23 cellular contexts compared by ENCODE assay signal in genomic region chr20:45105317-45105716, GRCh38. TPM values are rescaled to one million over a fixed set of nuclear protein-coding genes. Genes with fewer than 3 reads are reported as not detected.
DNase-seq lines count a peak whose midpoint lies in the region; ATAC-seq, FAIRE-seq and TF ChIP-seq lines count a peak whose summit lies in the region.
"Had no signal": no experiment of that assay in that cellular context is flagged by ENCODE, and none has a peak within 500 bp of the region (broad histone marks: within the 10 kb centered on the region; RNA-seq: fewer than 3 reads in every experiment).

No MANE protein-coding gene starts in this region.

- H3K27me3 ChIP-seq in GM23338 (ENCODE audit: insufficient read depth) (peaks cover 15% of the 10 kb centered on the region), gastrocnemius medialis (peaks cover 14 to 19% (median 18%) of the 10 kb centered on the region in 3 donors)
- H3K27me3 ChIP-seq: MG63 had no signal

- no peaks in the 10 kb centered on the region for H4K20me1 ChIP-seq in GM23338 (replicated peaks; ENCODE audit: insufficient read depth)

- H3K27me3 Mint-ChIP-seq in GM23338 (ENCODE audit: insufficient read depth, low read depth, poor library complexity) (peaks cover 19% of the 10 kb centered on the region), osteocyte (ENCODE audit: unreplicated experiment) (no peaks in the 10 kb centered on the region)

- H3K4me2 ChIP-seq in GM23338: no peak overlapping the region
- H3K4me2 ChIP-seq: PC-9 had no signal

- 0 out of 2 replicates have a peak overlapping the region, but pooled peaks have one; percentile 52 for H2AFZ ChIP-seq in GM23338
- H2AFZ ChIP-seq: PC-9 had no signal

- no peaks in the 10 kb centered on the region for H3K36me3 ChIP-seq in GM23338 (ENCODE audit: insufficient read depth)
- H3K36me3 ChIP-seq in gastrocnemius medialis: no peaks in the 10 kb centered on the region
- H3K36me3 ChIP-seq: cardiac muscle cell, MG63 had no signal

- no peaks in the 10 kb centered on the region for H3F3A ChIP-seq in GM23338 (replicated peaks; ENCODE audit: low read depth)

- H3K9me3 Mint-ChIP-seq in GM23338 (no peaks in the 10 kb centered on the region), osteocyte (ENCODE audit: unreplicated experiment) (no peaks in the 10 kb centered on the region)
- H3K9me3 Mint-ChIP-seq: activated T-helper 2 cell treated with anti-CD3 and anti-CD28 coated beads, Interferon-gamma antibody, Interleukin-2, Interleukin-4, amounts not matched to agents 10 μg/mL and 5 μg/mL and 100 μg/mL, durations not matched to agents 14 hours and 24 hours and 36 hours had no signal

- H3K9me2 ChIP-seq in GM23338 (ENCODE audit: insufficient read depth): no peaks in the 10 kb centered on the region

- H3K9me3 ChIP-seq in gastrocnemius medialis: no peaks in the 10 kb centered on the region
- H3K9me3 ChIP-seq: MG63 had no signal

- H3K36me3 Mint-ChIP-seq in GM23338 (ENCODE audit: low read depth) (no peaks in the 10 kb centered on the region), osteocyte (ENCODE audit: unreplicated experiment) (no peaks in the 10 kb centered on the region)

- intact Hi-C loops in gastrocnemius medialis (cut with DNase I; ENCODE audit: low total_unique reads): no loop called here

- peaks cover 6% of the 10 kb centered on the region; the same call in 1 of the 3 replicates for H3K4me1 Mint-ChIP-seq in GM23338
- H3K4me1 Mint-ChIP-seq in osteocyte (ENCODE audit: unreplicated experiment): peaks cover 14% of the 10 kb centered on the region

- no peak overlapping the region for H3K27ac ChIP-seq in GM23338 (ENCODE audit: low read depth)
- peak overlapping the region; percentile 32 for H3K27ac ChIP-seq in cingulate gyrus (ENCODE audit: low read depth, low read length)
- H3K27ac ChIP-seq in gastrocnemius medialis: no peak overlapping the region
- H3K27ac ChIP-seq: cardiac muscle cell, PC-9, SK-N-MC had no signal

- FAIRE-seq in RCC 7860 (lab: Jason Lieb, UNC): no peak
- FAIRE-seq: H1 had no signal

- TF ChIP-seq CTCF in GM23338 (conservative IDR thresholded peaks at IDR 0.05; ENCODE audit: low read depth in 2 of 2): no peak
- TF ChIP-seq CTCF in osteocyte (IDR thresholded peaks at IDR 0.05): no peak
- no peak for TF ChIP-seq CTCF in gastrocnemius medialis (IDR thresholded peaks at IDR 0.05 in 4 of 5, conservative IDR thresholded peaks at IDR 0.05 in 1 of 5)

- ATAC-seq in GM23338 (no peak), GM19035 (IDR thresholded peaks at IDR 0.05; ENCODE audit: unreplicated experiment) (no peak), gastrocnemius medialis (no peak), GM21390 (IDR thresholded peaks at IDR 0.05; ENCODE audit: unreplicated experiment) (no peak), GM21367 (IDR thresholded peaks at IDR 0.05; ENCODE audit: unreplicated experiment) (no peak)
- ATAC-seq: left lobe of liver had no signal

- in situ Hi-C loops in gastrocnemius medialis (cut with MboI; ENCODE audit: low sequenced_read_pairs in 4 of 4): no loop called here

- H3K27ac Mint-ChIP-seq in GM23338: no peak overlapping the region
- peak overlapping the region; percentile 63 for H3K27ac Mint-ChIP-seq in osteocyte (ENCODE audit: unreplicated experiment)
- H3K27ac Mint-ChIP-seq: activated T-helper 2 cell treated with anti-CD3 and anti-CD28 coated beads, Interferon-gamma antibody, Interleukin-2, Interleukin-4, amounts not matched to agents 10 μg/mL and 5 μg/mL and 100 μg/mL, durations not matched to agents 14 hours and 24 hours and 36 hours had no signal

- DNase-seq in GM23338 (ENCODE audit: low spot score) (no peak), RCC 7860 (ENCODE audit: low spot score) (peak; percentile 33), osteocyte (ENCODE audit: extremely low spot score, unreplicated experiment) (no peak), gastrocnemius medialis (no peak)
- DNase-seq: activated CD4-positive, alpha-beta T cell treated with anti-CD3 and anti-CD28 coated beads for 1 hour; erythroblast; NCI-H774; T-helper 9 cell had no signal

- no peak overlapping the region for H3K4me3 ChIP-seq in GM23338
- no peak overlapping the region for H3K4me3 ChIP-seq in gastrocnemius medialis
- H3K4me3 ChIP-seq: cardiac muscle cell, MG63, PC-9, SK-N-MC had no signal

- TF ChIP-seq POLR2A in gastrocnemius medialis (IDR thresholded peaks at IDR 0.05): no peak

- no peaks in the 10 kb centered on the region for H3K79me2 ChIP-seq in GM23338 (replicated peaks; ENCODE audit: insufficient read depth)

- H3K4me1 ChIP-seq in GM23338 (ENCODE audit: insufficient read depth) (no peaks in the 10 kb centered on the region), gastrocnemius medialis (no peaks in the 10 kb centered on the region)

- no peak overlapping the region for H3K4me3 Mint-ChIP-seq in GM23338
- no peak overlapping the region for H3K4me3 Mint-ChIP-seq in osteocyte (ENCODE audit: unreplicated experiment)

TF ChIP-seq in GM23338, 12 proteins besides CTCF, POLR2A, EP300 and RAD21 (continues in another document):
- TF ChIP-seq REST (IDR thresholded peaks at IDR 0.05; ENCODE audit: unreplicated experiment): no peak
- no peak for TF ChIP-seq ZNF331 (CRISPR knock-in tag; IDR thresholded peaks at IDR 0.05; ENCODE audit: low read depth)

RNA-seq across cellular contexts. Expression of gene KCNS1, which starts 4.4 kb away (rescaled TPM):
- 0.97 and 3.2 TPM in 2 replicates for total RNA-seq in GM23338 (2014; rRNA removed; shearing (Covaris generic))
- 0.30 and 0.37 TPM in 2 replicates for polyA plus RNA-seq in GM23338 (2016; fragmentation: Nextera tagmentation; extraction: Ambion mirVana)
- total RNA-seq in osteocyte (0.26 and 0.30 TPM in 2 replicates), gastrocnemius medialis (not detected)
- total RNA-seq: cardiac muscle cell, Daoy, HT-29, left lobe of liver, mononuclear cell had no signal
- polyA plus RNA-seq: cardiac muscle cell had no signal

RNA-seq across cellular contexts. Expression of gene WFDC5, which starts 9.7 kb away (rescaled TPM):
- not detected in 2 replicates for total RNA-seq in GM23338 (2014; rRNA removed; shearing (Covaris generic))
- not detected in 2 replicates for polyA plus RNA-seq in GM23338 (2016; fragmentation: Nextera tagmentation; extraction: Ambion mirVana)
- total RNA-seq in osteocyte (not detected in 2 replicates), gastrocnemius medialis (not detected)
- total RNA-seq: activated T-helper 2 cell treated with anti-CD3 and anti-CD28 coated beads, Interferon-gamma antibody, Interleukin-2, Interleukin-4, amounts not matched to agents 10 μg/mL and 5 μg/mL and 100 μg/mL, durations not matched to agents 14 hours and 24 hours and 36 hours; cardiac muscle cell; Daoy; H1; HT-29; left lobe of liver; mononuclear cell; PC-9; renal cortical epithelial cell had no signal
- polyA plus RNA-seq: cardiac muscle cell, H1 had no signal

RNA-seq across cellular contexts. Expression of gene WFDC12, which starts 18.9 kb away (rescaled TPM):
- total RNA-seq in GM23338 (2014; rRNA removed; shearing (Covaris generic)): not detected in 2 replicates
- not detected in 2 replicates for polyA plus RNA-seq in GM23338 (2016; fragmentation: Nextera tagmentation; extraction: Ambion mirVana)
- total RNA-seq in osteocyte (not detected in 2 replicates), gastrocnemius medialis (not detected)
- total RNA-seq: activated T-helper 2 cell treated with anti-CD3 and anti-CD28 coated beads, Interferon-gamma antibody, Interleukin-2, Interleukin-4, amounts not matched to agents 10 μg/mL and 5 μg/mL and 100 μg/mL, durations not matched to agents 14 hours and 24 hours and 36 hours; cardiac muscle cell; Daoy; H1; HT-29; left lobe of liver; mononuclear cell; PC-9; renal cortical epithelial cell had no signal
- polyA plus RNA-seq: cardiac muscle cell, H1 had no signal
